13 cellular contexts compared by ENCODE assay signal in the genomic region with DNA sequence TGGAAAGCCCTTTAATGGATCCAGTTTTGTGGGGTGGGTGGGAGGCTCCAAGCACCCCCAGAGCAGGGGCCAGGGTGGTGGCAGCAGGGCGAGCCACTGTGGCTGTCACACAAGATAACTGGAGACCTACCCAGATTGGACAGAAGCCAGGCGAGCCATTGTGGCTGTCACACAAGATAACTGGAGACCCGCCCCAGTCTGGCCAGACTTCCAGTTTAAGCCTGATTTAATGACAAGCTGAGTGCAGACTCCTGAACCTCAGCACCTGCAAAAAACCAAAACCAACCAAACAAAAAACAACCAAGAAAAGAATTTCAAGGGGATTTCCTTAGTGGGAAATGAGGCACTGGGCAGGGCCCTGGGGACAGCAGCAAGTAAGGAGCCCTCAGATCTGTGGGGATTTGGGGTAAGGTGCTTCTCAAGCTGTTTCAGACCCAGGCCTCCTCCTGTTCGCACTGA.
A peak's percentile ranks its signal among the peaks of the same experiment; 100 is the strongest.
DNase-seq lines count a peak whose midpoint lies in the region; ATAC-seq, FAIRE-seq and TF ChIP-seq lines count a peak whose summit lies in the region.
"Had no signal": no experiment of that assay in that cellular context is flagged by ENCODE, and none has a peak within 500 bp of the region (broad histone marks: within the 10 kb centered on the region; RNA-seq: fewer than 3 reads in every experiment).

No MANE protein-coding gene starts in this region.

- no peak overlapping the region for H3K4me3 Mint-ChIP-seq in activated naive CD8-positive, alpha-beta T cell treated with anti-CD3 and anti-CD28 coated beads for 36 hours
- H3K4me3 Mint-ChIP-seq: activated CD4-positive, alpha-beta T cell treated with anti-CD3 and anti-CD28 coated beads for 36 hours; immature natural killer cell had no signal

- no peak for TF ChIP-seq CTCF in PC-9 (conservative IDR thresholded peaks at IDR 0.05)

- H3K27ac Mint-ChIP-seq in activated naive CD8-positive, alpha-beta T cell treated with anti-CD3 and anti-CD28 coated beads for 36 hours: no peak overlapping the region
- H3K27ac Mint-ChIP-seq: activated CD4-positive, alpha-beta T cell treated with anti-CD3 and anti-CD28 coated beads for 36 hours; immature natural killer cell had no signal

- no peaks in the 10 kb centered on the region for H3K36me3 ChIP-seq in PC-9 (ENCODE audit: low read depth)

- no peak for DNase-seq in GM18507 (ENCODE audit: extremely low spot score, insufficient read length, low read depth)
- DNase-seq in HUDEP-2 (lab: John Stamatoyannopoulos, UW; ENCODE audit: unreplicated experiment in 76 of 76): peak; percentile 20 to 99 (median 93)
- DNase-seq in islet precursor cell: peak; percentile 22
- DNase-seq in NCI-H146 treated with DMSO at 0.1 percent for 48 hours (lab: John Stamatoyannopoulos, UW; ENCODE audit: unreplicated experiment): no peak
- DNase-seq in PC-9: no peak
- DNase-seq in activated naive CD8-positive, alpha-beta T cell treated with anti-CD3 and anti-CD28 coated beads for 36 hours: no peak
- no peak for DNase-seq in DMS153 treated with DMSO at 0.1 percent for 48 hours (lab: John Stamatoyannopoulos, UW; ENCODE audit: unreplicated experiment)
- DNase-seq: activated CD4-positive, alpha-beta T cell treated with anti-CD3 and anti-CD28 coated beads for 36 hours; DMS153; immature natural killer cell had no signal

- H3K27me3 Mint-ChIP-seq in activated naive CD8-positive, alpha-beta T cell treated with anti-CD3 and anti-CD28 coated beads for 36 hours: peaks cover 13% of the 10 kb centered on the region

- no peak overlapping the region for H3K27ac ChIP-seq in PC-9
- H3K27ac ChIP-seq: parathyroid adenoma had no signal

- H3K4me3 ChIP-seq in PC-9: no peak overlapping the region

- no peak overlapping the region for H3K4me2 ChIP-seq in PC-9

- CTCF ChIA-PET in PC-9 (lab: Charles Lee): no interaction called here

- peak; percentile 64 for ATAC-seq in GM21529 (IDR thresholded peaks at IDR 0.05; ENCODE audit: unreplicated experiment)
- ATAC-seq: activated CD4-positive, alpha-beta T cell treated with anti-CD3 and anti-CD28 coated beads for 36 hours had no signal

- no peaks in the 10 kb centered on the region for H3K27me3 ChIP-seq in PC-9 (ENCODE audit: insufficient read depth, low read depth)

- intact Hi-C loops in PC-9 (cut with micrococcal nuclease; ENCODE audit: unreplicated experiment): no loop called here

- no peaks in the 10 kb centered on the region for H3F3A ChIP-seq in PC-9 (ENCODE audit: insufficient read depth, low read depth)

- no peaks in the 10 kb centered on the region for H3K36me3 Mint-ChIP-seq in activated naive CD8-positive, alpha-beta T cell treated with anti-CD3 and anti-CD28 coated beads for 36 hours
- H3K36me3 Mint-ChIP-seq: immature natural killer cell had no signal

- H3K4me1 ChIP-seq in PC-9 (replicated peaks; ENCODE audit: insufficient read depth): peaks cover 6% of the 10 kb centered on the region; the same call in 1 of the 2 replicates
- H3K4me1 ChIP-seq: parathyroid adenoma had no signal

- BruUV-seq in PC-9 (replicated peaks; lab: Mats Ljungman, UMichigan): no TSS peak

- H4K20me1 ChIP-seq in PC-9 (ENCODE audit: insufficient read depth): no peaks in the 10 kb centered on the region

- H2AFZ ChIP-seq in PC-9: no peak overlapping the region
- H2AFZ ChIP-seq: parathyroid adenoma had no signal

- H3K4me1 Mint-ChIP-seq in activated naive CD8-positive, alpha-beta T cell treated with anti-CD3 and anti-CD28 coated beads for 36 hours: no peaks in the 10 kb centered on the region
- H3K4me1 Mint-ChIP-seq: activated CD4-positive, alpha-beta T cell treated with anti-CD3 and anti-CD28 coated beads for 36 hours; immature natural killer cell had no signal

- H3K9me3 Mint-ChIP-seq in activated naive CD8-positive, alpha-beta T cell treated with anti-CD3 and anti-CD28 coated beads for 36 hours: peaks cover 7% of the 10 kb centered on the region
- H3K9me3 Mint-ChIP-seq: immature natural killer cell had no signal

- H3K9me2 ChIP-seq in PC-9 (ENCODE audit: insufficient read depth): no peaks in the 10 kb centered on the region

- H3K9me3 ChIP-seq in PC-9 (ENCODE audit: insufficient read depth, low read depth): no peaks in the 10 kb centered on the region

- H3K79me2 ChIP-seq in PC-9 (ENCODE audit: low read depth): no peaks in the 10 kb centered on the region
- H3K79me2 ChIP-seq: parathyroid adenoma had no signal

- peak; percentile 82 for FAIRE-seq in GM18507 (lab: Jason Lieb, UNC)
- FAIRE-seq: endothelial cell of umbilical vein had no signal

- POLR2A ChIA-PET in PC-9 (lab: Charles Lee; ENCODE audit: unreplicated experiment): no interaction called here

Comparison
In these comparisons a context has a peak if more than half of its experiments do, and no peak if none do; other contexts are left out.
1. DNase-seq: peak in HUDEP-2 (76 of 76) and islet precursor cell (single experiment); none in GM18507 (single experiment), NCI-H146 treated with DMSO at 0.1 percent for 48 hours (single experiment), PC-9 (0 of 2), activated naive CD8-positive, alpha-beta T cell treated with anti-CD3 and anti-CD28 coated beads for 36 hours (single experiment) and DMS153 treated with DMSO at 0.1 percent for 48 hours (single experiment).